9 cellular contexts compared by ENCODE assay signal in genomic region chr17:75087182-75087557, GRCh38. TPM values are rescaled to one million over a fixed set of nuclear protein-coding genes. Genes with fewer than 3 reads are reported as not detected.
A peak's percentile ranks its signal among the peaks of the same experiment; 100 is the strongest.
DNase-seq lines count a peak whose midpoint lies in the region; ATAC-seq and TF ChIP-seq lines count a peak whose summit lies in the region.
"Had no signal": no experiment of that assay in that cellular context is flagged by ENCODE, and none has a peak within 500 bp of the region (broad histone marks: within the 10 kb centered on the region; RNA-seq: fewer than 3 reads in every experiment).

No MANE protein-coding gene starts in this region.

- H3K27ac Mint-ChIP-seq in CD4-positive, alpha-beta T cell: peak overlapping the region; percentile 87
- peak overlapping the region; percentile 65 for H3K27ac Mint-ChIP-seq in osteocyte (ENCODE audit: unreplicated experiment)

- no peak for DNase-seq in CD4-positive, alpha-beta T cell
- DNase-seq in PC-9: no peak
- DNase-seq in osteocyte (ENCODE audit: extremely low spot score, unreplicated experiment): no peak
- DNase-seq in posterior cingulate gyrus: no peak
- no peak for DNase-seq in midbrain (lab: John Stamatoyannopoulos, UW)
- DNase-seq: NCI-H2107 had no signal

- peaks cover 82% of the 10 kb centered on the region for H3F3A ChIP-seq in PC-9 (ENCODE audit: insufficient read depth, low read depth)

- H3K27me3 Mint-ChIP-seq in CD4-positive, alpha-beta T cell: no peaks in the 10 kb centered on the region
- no peaks in the 10 kb centered on the region for H3K27me3 Mint-ChIP-seq in osteocyte (ENCODE audit: unreplicated experiment)

- no peaks in the 10 kb centered on the region for H3K36me3 ChIP-seq in PC-9 (ENCODE audit: low read depth)
- no peaks in the 10 kb centered on the region for H3K36me3 ChIP-seq in esophagus (ENCODE audit: control insufficient read depth in 2 of 2, insufficient read depth in 2 of 2, low read length in 1 of 2)

- H4K20me1 ChIP-seq in PC-9 (ENCODE audit: insufficient read depth): no peaks in the 10 kb centered on the region

- ATAC-seq in CD4-positive, alpha-beta T cell (ENCODE audit: poor library complexity): no peak
- no peak for ATAC-seq in GM21619 (IDR thresholded peaks at IDR 0.05; ENCODE audit: unreplicated experiment)
- no peak for ATAC-seq in HG03280 (IDR thresholded peaks at IDR 0.05; ENCODE audit: unreplicated experiment)

- peak overlapping the region; percentile 90 for H3K4me2 ChIP-seq in PC-9

- 51 to 64% methylated on average over 12 of the region's 12 CpGs for WGBS in esophagus, 2 donors

- H3K36me3 Mint-ChIP-seq in CD4-positive, alpha-beta T cell (ENCODE audit: low read depth): no peaks in the 10 kb centered on the region
- H3K36me3 Mint-ChIP-seq in osteocyte (ENCODE audit: unreplicated experiment): no peaks in the 10 kb centered on the region

- peak overlapping the region; percentile 53 for H3K27ac ChIP-seq in CD4-positive, alpha-beta T cell (ENCODE audit: low read depth, low read length)
- H3K27ac ChIP-seq in PC-9 (peak overlapping the region; percentile 91), esophagus (ENCODE audit: low read depth in 2 of 2, low read length in 1 of 2) (peak overlapping the region; percentile 92 to 93)

- H3K4me1 ChIP-seq in PC-9 (replicated peaks; ENCODE audit: insufficient read depth): peaks cover 84% of the 10 kb centered on the region
- H3K4me1 ChIP-seq in esophagus (ENCODE audit: control insufficient read depth in 2 of 2, insufficient read depth in 2 of 2, low read length in 1 of 2): peaks cover 3 to 32% of the 10 kb centered on the region in 2 donors

- H3K4me1 Mint-ChIP-seq in CD4-positive, alpha-beta T cell (ENCODE audit: low read depth): peaks cover 67% of the 10 kb centered on the region
- peaks cover 79% of the 10 kb centered on the region for H3K4me1 Mint-ChIP-seq in osteocyte (ENCODE audit: unreplicated experiment)

- H3K9me2 ChIP-seq in PC-9 (ENCODE audit: insufficient read depth): no peaks in the 10 kb centered on the region

- CTCF ChIA-PET in CD4-positive, alpha-beta T cell (lab: Charles Lee): no interaction called here
- CTCF ChIA-PET in PC-9 (lab: Charles Lee): interaction anchor here (1.2 kb wide), 1 partner anchor 125 kb away, joined by 3 read pairs; no protein-coding TSS in a partner anchor

- no peaks in the 10 kb centered on the region for H3K27me3 ChIP-seq in CD4-positive, alpha-beta T cell (ENCODE audit: control insufficient read depth, insufficient read depth, low read length)
- H3K27me3 ChIP-seq in PC-9 (ENCODE audit: insufficient read depth, low read depth): no peaks in the 10 kb centered on the region
- no peaks in the 10 kb centered on the region for H3K27me3 ChIP-seq in esophagus (ENCODE audit: control insufficient read depth in 1 of 2, insufficient read depth in 2 of 2, low read length in 2 of 2)

- no peaks in the 10 kb centered on the region for H3K9me3 Mint-ChIP-seq in CD4-positive, alpha-beta T cell
- no peaks in the 10 kb centered on the region for H3K9me3 Mint-ChIP-seq in osteocyte (ENCODE audit: unreplicated experiment)

- peaks cover 55% of the 10 kb centered on the region for H3K79me2 ChIP-seq in PC-9 (ENCODE audit: low read depth)

- TF ChIP-seq CTCF in CD4-positive, alpha-beta T cell (IDR thresholded peaks at IDR 0.05): no peak
- TF ChIP-seq CTCF in PC-9 (conservative IDR thresholded peaks at IDR 0.05) (no peak), osteocyte (IDR thresholded peaks at IDR 0.05) (no peak)

- TSS peak; percentile 77 for BruUV-seq in PC-9 (replicated peaks; lab: Mats Ljungman, UMichigan)

- intact Hi-C loops in CD4-positive, alpha-beta T cell (cut with DNase I, micrococcal nuclease): no loop called here
- intact Hi-C loops in PC-9 (cut with micrococcal nuclease; ENCODE audit: unreplicated experiment): no loop called here
- intact Hi-C loops in posterior cingulate gyrus (cut with DNase I): no loop called here

- no peak overlapping the region for H2AFZ ChIP-seq in PC-9

- POLR2A ChIA-PET in CD4-positive, alpha-beta T cell (lab: Charles Lee): interaction anchor here (0.7 to 3.1 kb wide), 15 partner anchors 9 to 202 kb away, joined by 3 to 18 read pairs (median 4); partner anchors contain the start of genes ARMC7, CDR2L, JPT1 and KCTD2
- POLR2A ChIA-PET in PC-9 (lab: Charles Lee; ENCODE audit: unreplicated experiment): interaction anchor here (0.6 to 1.7 kb wide), 5 partner anchors 8 to 1551 kb away, joined by 3 to 14 read pairs (median 5); partner anchors contain the start of gene JPT1

- H3K9me3 ChIP-seq in CD4-positive, alpha-beta T cell (ENCODE audit: control insufficient read depth, low read length): no peaks in the 10 kb centered on the region
- H3K9me3 ChIP-seq in PC-9 (ENCODE audit: insufficient read depth, low read depth) (no peaks in the 10 kb centered on the region), esophagus (ENCODE audit: control insufficient read depth in 2 of 2, insufficient read depth in 1 of 2, low read depth in 1 of 2, low read length in 1 of 2) (no peaks in the 10 kb centered on the region)

- H3K4me3 ChIP-seq in PC-9: peak overlapping the region; percentile 93
- peak overlapping the region; percentile 56 to 71 for H3K4me3 ChIP-seq in esophagus (ENCODE audit: low read depth in 1 of 2, low read length in 2 of 2)

- peak overlapping the region; percentile 91 for H3K4me3 Mint-ChIP-seq in CD4-positive, alpha-beta T cell
- H3K4me3 Mint-ChIP-seq in osteocyte (ENCODE audit: unreplicated experiment): peak overlapping the region; percentile 62

RNA-seq across cellular contexts. Expression of gene SLC16A5, which starts 0.6 kb away (rescaled TPM):
- total RNA-seq in CD4-positive, alpha-beta T cell: 10 to 100 TPM in 1 of 2 experiments, 1 to 10 TPM in 1; 9.2 to 11.0 TPM
- total RNA-seq in PC-9 (2021) (70.2 and 88.5 TPM in 2 replicates), osteocyte (7.0 and 7.6 TPM in 2 replicates)
- polyA plus RNA-seq in esophagus: 1 to 10 TPM; 8.7 to 10.0 TPM

RNA-seq across cellular contexts. Expression of gene ARMC7, which starts 22.6 kb away (rescaled TPM):
- total RNA-seq in CD4-positive, alpha-beta T cell: 1 to 10 TPM; 4.1 to 4.8 TPM
- 19.2 and 20.5 TPM in 2 replicates for total RNA-seq in PC-9 (2021)
- 1 to 10 TPM; 6.3 to 7.0 TPM for polyA plus RNA-seq in esophagus
- 12.8 and 13.6 TPM in 2 replicates for total RNA-seq in osteocyte

RNA-seq across cellular contexts. Expression of gene KCTD2, which starts 40.1 kb away (rescaled TPM):
- total RNA-seq in CD4-positive, alpha-beta T cell: 10 to 100 TPM; 26.1 to 28.0 TPM
- total RNA-seq in PC-9 (2021): 18.4 and 18.6 TPM in 2 replicates
- polyA plus RNA-seq in esophagus: 10 to 100 TPM in 1 of 2 donors, 1 to 10 TPM in 1; 10.0 to 11.5 TPM
- total RNA-seq in osteocyte: 22.3 and 23.7 TPM in 2 replicates

RNA-seq across cellular contexts. Expression of gene ATP5PD, which starts 40.4 kb away (rescaled TPM):
- total RNA-seq in CD4-positive, alpha-beta T cell: 100 to 1,000 TPM in 1 of 2 experiments, 10 to 100 TPM in 1; 98.5 to 112 TPM
- total RNA-seq in PC-9 (2021) (306 and 336 TPM in 2 replicates), osteocyte (195 and 212 TPM in 2 replicates)
- polyA plus RNA-seq in esophagus: 100 to 1,000 TPM; 465 to 697 TPM

RNA-seq across cellular contexts. Expression of gene NT5C, which starts 44.4 kb away (rescaled TPM):
- 10 to 100 TPM; 14.1 to 16.1 TPM for total RNA-seq in CD4-positive, alpha-beta T cell
- 38.6 and 52.3 TPM in 2 replicates for total RNA-seq in PC-9 (2021)
- 10 to 100 TPM; 64.2 to 79.0 TPM for polyA plus RNA-seq in esophagus
- 45.6 and 48.2 TPM in 2 replicates for total RNA-seq in osteocyte
